In genomic region chrX:72100824-72101351, GRCh38 we compare ENCODE assay signal across 8 cellular contexts. TPM values are rescaled to one million over a fixed set of nuclear protein-coding genes. Genes with fewer than 3 reads are reported as not detected.
DNase-seq lines count a peak whose midpoint lies in the region; ATAC-seq and TF ChIP-seq lines count a peak whose summit lies in the region.

No MANE protein-coding gene starts in this region.

- H3K9ac ChIP-seq in BLaER1 = no peak overlapping the region

- WGBS in suprapubic skin = 69% methylated on average over 9 of the region's 9 CpGs

- H4K20me1 ChIP-seq in BLaER1 = peaks cover 39% of the 10 kb centered on the region; the same call in 1 of the 2 replicates

- peak overlapping the region; percentile 48 for H3K4me2 ChIP-seq in BLaER1

- peaks cover 81% of the 10 kb centered on the region for H3K27me3 ChIP-seq in BLaER1
- H3K27me3 ChIP-seq in HL-60 (ENCODE audit: insufficient read depth, poor library complexity, severe bottlenecking) = no peaks in the 10 kb centered on the region
- no peaks in the 10 kb centered on the region for H3K27me3 ChIP-seq in suprapubic skin

- peaks cover 17% of the 10 kb centered on the region for H3K4me1 ChIP-seq in BLaER1
- no peaks in the 10 kb centered on the region for H3K4me1 ChIP-seq in suprapubic skin

- peak; percentile 79 for ATAC-seq in GM21367 (IDR thresholded peaks at IDR 0.05; ENCODE audit: unreplicated experiment)

- H3K27ac ChIP-seq in BLaER1 = no peak overlapping the region
- peak overlapping the region; percentile 92 for H3K27ac ChIP-seq in HL-60 (replicated peaks)
- H3K27ac ChIP-seq in suprapubic skin = peak overlapping the region; percentile 38

- no peak for TF ChIP-seq POLR2A in suprapubic skin (IDR thresholded peaks at IDR 0.05)

- H3K36me3 ChIP-seq in BLaER1 (no peaks in the 10 kb centered on the region), suprapubic skin (no peaks in the 10 kb centered on the region)

- no peak for TF ChIP-seq EP300 in suprapubic skin (IDR thresholded peaks at IDR 0.05)

- TF ChIP-seq CTCF in HL-60 (IDR thresholded peaks at IDR 0.05; ENCODE audit: insufficient read depth, low read length) (no peak), suprapubic skin (IDR thresholded peaks at IDR 0.05) (no peak)

- H3K9me3 ChIP-seq in BLaER1 (no peaks in the 10 kb centered on the region), suprapubic skin (no peaks in the 10 kb centered on the region)

- H3K4me3 ChIP-seq in BLaER1 = no peak overlapping the region
- peak overlapping the region; percentile 35 for H3K4me3 ChIP-seq in HL-60 (replicated peaks; ENCODE audit: insufficient read depth, low read length)
- no peak overlapping the region for H3K4me3 ChIP-seq in suprapubic skin

- DNase-seq in HL-60 (ENCODE audit: low read depth in 1 of 2, low spot score in 1 of 2) (peak; percentile 78 to 91), medulla oblongata (ENCODE audit: extremely low spot score) (peak; percentile 30), suprapubic skin (ENCODE audit: low spot score in 2 of 2) (no peak), NCI-H2227 (lab: John Stamatoyannopoulos, UW; ENCODE audit: unreplicated experiment) (no peak), A172 (ENCODE audit: low spot score) (no peak)
- peak; percentile 78 for DNase-seq in activated CD8-positive, alpha-beta memory T cell treated with anti-CD3 and anti-CD28 coated beads for 24 hours

RNA-seq across cellular contexts. Expression of gene RTL5, which starts 30.8 kb away (rescaled TPM):
- total RNA-seq in suprapubic skin = 1 to 10 TPM; 1.2 to 2.4 (median 1.3) TPM
- 0.14 and 0.89 TPM in 2 replicates for total RNA-seq in A172 (2014; rRNA removed; shearing (Covaris generic))

Comparison
In these comparisons a context has a peak if more than half of its experiments do, and no peak if none do; other contexts are left out.
1. DNase-seq: peak in HL-60 (2 of 2), activated CD8-positive, alpha-beta memory T cell treated with anti-CD3 and anti-CD28 coated beads for 24 hours (single experiment) and medulla oblongata (single experiment); none in suprapubic skin (0 of 2), NCI-H2227 (single experiment) and A172 (single experiment).